Comparison of ENCODE assay signal across 9 cellular contexts in genomic region chr1:153288634-153289275, GRCh38. TPM values are rescaled to one million over a fixed set of nuclear protein-coding genes. Genes with fewer than 3 reads are reported as not detected.
DNase-seq lines count a peak whose midpoint lies in the region; ATAC-seq, FAIRE-seq and TF ChIP-seq lines count a peak whose summit lies in the region.
"Had no signal": no experiment of that assay in that cellular context is flagged by ENCODE, and none has a peak within 500 bp of the region (broad histone marks: within the 10 kb centered on the region; RNA-seq: fewer than 3 reads in every experiment).

No MANE protein-coding gene starts in this region.

- no peak overlapping the region for H3K4me3 Mint-ChIP-seq in HFFc6
- no peak overlapping the region for H3K4me3 Mint-ChIP-seq in activated CD4-positive, alpha-beta memory T cell treated with anti-CD3 and anti-CD28 coated beads, Interleukin-2, amount 10 ng/mL, durations not matched to agents 7 days and 5 days

- ATAC-seq in mucosa of descending colon, result peak; percentile 70
- no peak for ATAC-seq in GM18861 (IDR thresholded peaks at IDR 0.05; ENCODE audit: unreplicated experiment)
- no peak for ATAC-seq in HG03521 (IDR thresholded peaks at IDR 0.05; ENCODE audit: unreplicated experiment)

- H3K27me3 Mint-ChIP-seq in HFFc6 (ENCODE audit: insufficient read depth), result peaks cover 4% of the 10 kb centered on the region
- peaks cover 3% of the 10 kb centered on the region for H3K27me3 Mint-ChIP-seq in activated CD4-positive, alpha-beta memory T cell treated with anti-CD3 and anti-CD28 coated beads, Interleukin-2, amount 10 ng/mL, durations not matched to agents 7 days and 5 days

- no peaks in the 10 kb centered on the region for H3K9me3 ChIP-seq in mucosa of descending colon
- H3K9me3 ChIP-seq in effector memory CD4-positive, alpha-beta T cell (ENCODE audit: control insufficient read depth, low read length), result no peaks in the 10 kb centered on the region

- CTCF ChIA-PET in activated CD4-positive, alpha-beta memory T cell treated with anti-CD3 and anti-CD28 coated beads, Interleukin-2, amount 10 ng/mL, durations not matched to agents 7 days and 5 days (lab: Charles Lee), result interaction anchor here (0.8 to 2.0 kb wide), 10 partner anchors 8 to 260 kb away, joined by 3 to 6 read pairs (median 4); no protein-coding TSS in a partner anchor

- H3K27ac ChIP-seq in effector memory CD4-positive, alpha-beta T cell (ENCODE audit: insufficient read depth, low read length, poor library complexity, severe bottlenecking), result no peak overlapping the region

- no peaks in the 10 kb centered on the region for H3K4me1 Mint-ChIP-seq in HFFc6 (ENCODE audit: low read depth)
- peaks cover 27% of the 10 kb centered on the region for H3K4me1 Mint-ChIP-seq in activated CD4-positive, alpha-beta memory T cell treated with anti-CD3 and anti-CD28 coated beads, Interleukin-2, amount 10 ng/mL, durations not matched to agents 7 days and 5 days

- DNase-seq in D721Med (ENCODE audit: insufficient read length, low spot score) (no peak), HFFc6 (no peak), mucosa of descending colon (peak in 2 of 3 donors; percentile 25 to 46), NCI-H345 (lab: John Stamatoyannopoulos, UW) (no peak)
- peak; percentile 27 for DNase-seq in activated CD4-positive, alpha-beta memory T cell treated with anti-CD3 and anti-CD28 coated beads, Interleukin-2, amount 10 ng/mL, durations not matched to agents 7 days and 5 days
- no peak for DNase-seq in effector memory CD4-positive, alpha-beta T cell

- no peaks in the 10 kb centered on the region for H3K4me1 ChIP-seq in mucosa of descending colon (ENCODE audit: low read depth)
- peaks cover 9% of the 10 kb centered on the region for H3K4me1 ChIP-seq in effector memory CD4-positive, alpha-beta T cell (ENCODE audit: control insufficient read depth, insufficient read depth, low read length, poor library complexity, severe bottlenecking)

- TF ChIP-seq CTCF in D721Med (IDR thresholded peaks at IDR 0.05; ENCODE audit: insufficient read depth, missing control alignments) (peak; percentile 61), HFFc6 (IDR thresholded peaks at IDR 0.05) (peak; percentile 67), mucosa of descending colon (IDR thresholded peaks at IDR 0.05) (no peak)

- H3K36me3 Mint-ChIP-seq in HFFc6 (ENCODE audit: low read depth), result no peaks in the 10 kb centered on the region
- no peaks in the 10 kb centered on the region for H3K36me3 Mint-ChIP-seq in activated CD4-positive, alpha-beta memory T cell treated with anti-CD3 and anti-CD28 coated beads, Interleukin-2, amount 10 ng/mL, durations not matched to agents 7 days and 5 days (ENCODE audit: low read depth)

- POLR2A ChIA-PET in activated CD4-positive, alpha-beta memory T cell treated with anti-CD3 and anti-CD28 coated beads, Interleukin-2, amount 10 ng/mL, durations not matched to agents 7 days and 5 days (lab: Charles Lee), result no interaction called here

- intact Hi-C loops in mucosa of descending colon (cut with DNase I, micrococcal nuclease), result no loop called here

- H3K27ac Mint-ChIP-seq in HFFc6, result no peak overlapping the region
- no peak overlapping the region for H3K27ac Mint-ChIP-seq in activated CD4-positive, alpha-beta memory T cell treated with anti-CD3 and anti-CD28 coated beads, Interleukin-2, amount 10 ng/mL, durations not matched to agents 7 days and 5 days

- FAIRE-seq in D721Med (lab: Jason Lieb, UNC), result no peak

- H3K9me3 Mint-ChIP-seq in HFFc6, result no peaks in the 10 kb centered on the region
- no peaks in the 10 kb centered on the region for H3K9me3 Mint-ChIP-seq in activated CD4-positive, alpha-beta memory T cell treated with anti-CD3 and anti-CD28 coated beads, Interleukin-2, amount 10 ng/mL, durations not matched to agents 7 days and 5 days

- no peak overlapping the region for H3K4me3 ChIP-seq in mucosa of descending colon
- H3K4me3 ChIP-seq in effector memory CD4-positive, alpha-beta T cell (ENCODE audit: insufficient read depth, low read depth, low read length, poor library complexity, severe bottlenecking), result no peak overlapping the region

- no peaks in the 10 kb centered on the region for H3K27me3 ChIP-seq in effector memory CD4-positive, alpha-beta T cell (replicated peaks; ENCODE audit: control insufficient read depth, insufficient read depth, low read length, poor library complexity, severe bottlenecking)

- H3K36me3 ChIP-seq in mucosa of descending colon (ENCODE audit: low read depth), result no peaks in the 10 kb centered on the region
- no peaks in the 10 kb centered on the region for H3K36me3 ChIP-seq in effector memory CD4-positive, alpha-beta T cell (ENCODE audit: control insufficient read depth, insufficient read depth, low read length)

RNA-seq across cellular contexts. Expression of gene PGLYRP3, which starts 24.0 kb away (rescaled TPM):
- total RNA-seq in HFFc6 (2021; fragmentation: NEBNext Ultra II Directional; extraction: Animal tissue kit (Norgen Biotek cat#: 25700)), result not detected
- total RNA-seq in activated CD4-positive, alpha-beta memory T cell treated with anti-CD3 and anti-CD28 coated beads, Interleukin-2, amount 10 ng/mL, durations not matched to agents 7 days and 5 days, result not detected
- not detected for total RNA-seq in mucosa of descending colon
- total RNA-seq: subcutaneous adipose tissue had no signal

RNA-seq across cellular contexts. Expression of gene LORICRIN, which starts 29.3 kb away (rescaled TPM):
- total RNA-seq in HFFc6 (2021; fragmentation: NEBNext Ultra II Directional; extraction: Animal tissue kit (Norgen Biotek cat#: 25700)), result not detected
- not detected for total RNA-seq in activated CD4-positive, alpha-beta memory T cell treated with anti-CD3 and anti-CD28 coated beads, Interleukin-2, amount 10 ng/mL, durations not matched to agents 7 days and 5 days
- not detected for total RNA-seq in mucosa of descending colon
- total RNA-seq: subcutaneous adipose tissue had no signal

RNA-seq across cellular contexts. Expression of gene PGLYRP4, which starts 59.9 kb away (rescaled TPM):
- not detected for total RNA-seq in HFFc6 (2021; fragmentation: NEBNext Ultra II Directional; extraction: Animal tissue kit (Norgen Biotek cat#: 25700))
- total RNA-seq in activated CD4-positive, alpha-beta memory T cell treated with anti-CD3 and anti-CD28 coated beads, Interleukin-2, amount 10 ng/mL, durations not matched to agents 7 days and 5 days, result not detected
- total RNA-seq in mucosa of descending colon, result not detected
- total RNA-seq: subcutaneous adipose tissue had no signal

Comparison
In these comparisons a context has a peak if more than half of its experiments do, and no peak if none do; other contexts are left out.
1. DNase-seq: peak in activated CD4-positive, alpha-beta memory T cell treated with anti-CD3 and anti-CD28 coated beads, Interleukin-2, amount 10 ng/mL, durations not matched to agents 7 days and 5 days (single experiment) and mucosa of descending colon (2 of 3); none in D721Med (single experiment), HFFc6 (single experiment), effector memory CD4-positive, alpha-beta T cell (0 of 3) and NCI-H345 (single experiment).